Comparison of ENCODE assay signal across 1 cellular context in the genomic region with DNA sequence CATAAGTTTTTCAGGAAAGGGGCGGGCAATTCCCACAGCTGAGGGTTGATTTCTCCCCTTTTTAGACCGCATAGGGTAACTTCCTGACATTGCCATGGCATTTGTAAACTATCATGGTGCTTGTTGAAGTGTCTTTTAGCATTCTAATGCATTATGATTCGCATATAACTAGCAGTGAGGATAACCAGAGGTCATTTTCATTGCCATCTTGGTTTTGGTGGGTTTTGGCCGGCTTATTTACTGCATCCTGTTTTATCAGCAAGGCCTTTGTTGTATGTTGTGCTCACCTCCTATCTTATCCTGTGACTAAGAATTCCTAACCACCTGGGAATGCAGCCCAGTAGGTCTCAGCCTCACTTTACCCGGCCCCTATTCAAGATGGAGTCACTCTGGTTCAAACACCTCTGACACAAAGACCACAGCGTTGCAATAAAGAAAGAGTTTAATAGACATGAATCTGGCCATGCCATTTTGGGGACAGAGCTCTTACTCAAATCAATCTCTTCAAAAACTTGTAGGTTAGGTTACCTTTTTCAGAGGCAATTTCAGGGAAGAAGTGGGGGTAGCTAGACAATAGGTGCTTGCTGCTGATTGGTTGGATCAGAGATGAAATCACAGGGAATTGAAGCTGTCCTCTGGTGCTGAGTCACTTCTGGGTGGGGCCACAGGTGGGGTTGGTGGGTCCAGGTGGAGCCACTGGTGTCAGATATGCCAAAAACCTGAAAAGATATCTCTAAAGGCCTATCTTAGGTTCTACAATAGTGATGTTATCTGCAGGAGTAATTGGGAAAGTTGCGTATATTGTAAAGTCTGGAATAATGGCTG.
TF ChIP-seq lines count a peak whose summit lies in the region.

No MANE protein-coding gene starts in this region.

TF ChIP-seq in A549, 52 proteins besides CTCF, POLR2A, EP300 and RAD21 (continued from another document):
- TF ChIP-seq E2F6 (IDR thresholded peaks at IDR 0.05; ENCODE audit: borderline replicate concordance, low read depth) (no peak), HOXA7 (CRISPR knock-in tag; IDR thresholded peaks at IDR 0.05) (no peak)
